ENCODE assay signal across 26 cellular contexts in genomic region chr7:80779456-80779855, GRCh38.
DNase-seq lines count a peak whose midpoint lies in the region; ATAC-seq and TF ChIP-seq lines count a peak whose summit lies in the region.
"Had no signal": no experiment of that assay in that cellular context is flagged by ENCODE, and none has a peak within 500 bp of the region (broad histone marks: within the 10 kb centered on the region; RNA-seq: fewer than 3 reads in every experiment).

No MANE protein-coding gene starts in this region.

- TF ChIP-seq RAD21 in HCT116 (IDR thresholded peaks at IDR 0.05; ENCODE audit: low read depth): no peak

- DNase-seq in HCT116 (ENCODE audit: low read depth, low spot score) (no peak), NCI-H69 (lab: John Stamatoyannopoulos, UW) (peak; percentile 85), brain microvascular endothelial cell (no peak)
- DNase-seq: activated CD4-positive, alpha-beta T cell treated with anti-CD3 and anti-CD28 coated beads, Interleukin-2, amount 50 U/mL, for 4 hours; activated CD4-positive, CD25-positive, alpha-beta regulatory T cell; activated naive CD4-positive, alpha-beta T cell treated with anti-CD3 and anti-CD28 coated beads for 36 hours; head of caudate nucleus; KBM-7; kidney; lower lobe of right lung; mucosa of descending colon; NCI-H146; NCI-H510A; nephron progenitor cell; NK-92 treated with Interleukin-12 subunit alpha and Interleukin-12 subunit beta, amount 100 ng/mL, for 24 hours; pancreas; PC-9; SJCRH30; spleen; T-cell had no signal

- POLR2A ChIA-PET in HCT116 (lab: Charles Lee): no interaction called here

- intact Hi-C loops in HCT116 (cut with micrococcal nuclease): no loop called here

- no peak overlapping the region for H3K9ac ChIP-seq in HCT116 (ENCODE audit: low read length)
- H3K9ac ChIP-seq in subcutaneous abdominal adipose tissue (ENCODE audit: low read length in 5 of 5): no peak overlapping the region

- no peaks in the 10 kb centered on the region for H3K27me3 ChIP-seq in HCT116 (ENCODE audit: insufficient read depth, low read length)
- H3K27me3 ChIP-seq in subcutaneous abdominal adipose tissue (ENCODE audit: control insufficient read depth in 5 of 5, insufficient read depth in 4 of 5, low read length in 5 of 5): no peaks in the 10 kb centered on the region
- no peaks in the 10 kb centered on the region for H3K27me3 ChIP-seq in brain microvascular endothelial cell (replicated peaks)
- H3K27me3 ChIP-seq: pancreas, right atrium auricular region, SJCRH30, spleen had no signal

- H3K4me2 ChIP-seq in HCT116 (ENCODE audit: low read length): peak overlapping the region; percentile 17
- H3K4me2 ChIP-seq: PC-9 had no signal

- peak; percentile 43; the same call in 1 of the 2 replicates for ATAC-seq in HCT116
- ATAC-seq in esophagus mucosa: peak; percentile 41
- ATAC-seq in HG03469 (IDR thresholded peaks at IDR 0.05; ENCODE audit: unreplicated experiment): no peak
- no peak for ATAC-seq in HG03097 (IDR thresholded peaks at IDR 0.05; ENCODE audit: low FRiP score, unreplicated experiment)
- ATAC-seq: GM12878, lower lobe of right lung, mucosa of descending colon, pancreas, T-cell had no signal

- no TSS peak for BruUV-seq in HCT116 (replicated peaks; lab: Mats Ljungman, UMichigan)

- peaks cover 54% of the 10 kb centered on the region in 2 experiments for H3K4me1 ChIP-seq in HCT116 (ENCODE audit: control insufficient read depth in 1 of 2, insufficient read depth in 2 of 2, low read length in 2 of 2)
- H3K4me1 ChIP-seq in subcutaneous abdominal adipose tissue (ENCODE audit: control insufficient read depth in 5 of 5, insufficient read depth in 5 of 5, low read length in 5 of 5): peaks cover 2 to 28% (median 13%) of the 10 kb centered on the region in 5 donors
- H3K4me1 ChIP-seq: pancreas had no signal

- no peak overlapping the region for H3K4me3 ChIP-seq in HCT116 (replicated peaks in 1 of 2; ENCODE audit: low read depth in 1 of 2, low read length in 2 of 2)
- no peak overlapping the region for H3K4me3 ChIP-seq in subcutaneous abdominal adipose tissue (ENCODE audit: low read depth in 1 of 5, low read length in 5 of 5)
- H3K4me3 ChIP-seq in brain microvascular endothelial cell (ENCODE audit: low read depth, low read length): no peak overlapping the region
- H3K4me3 ChIP-seq: GM12878, lower lobe of right lung, mucosa of descending colon, pancreas, PC-9, right atrium auricular region, SJCRH30, spleen had no signal

- RAD21 ChIA-PET in HCT116 (lab: Charles Lee; ENCODE audit: low non-redundant PET in 1 of 2, low total read pairs in 2 of 2, uncharacterized antibody in 2 of 2, unreplicated experiment in 2 of 2): no interaction called here

- H3K9me3 ChIP-seq in HCT116 (ENCODE audit: control insufficient read depth in 1 of 2, insufficient read depth in 1 of 2, low read depth in 1 of 2, low read length in 2 of 2): no peaks in the 10 kb centered on the region
- no peaks in the 10 kb centered on the region for H3K9me3 ChIP-seq in subcutaneous abdominal adipose tissue (ENCODE audit: control insufficient read depth in 5 of 5, low read length in 5 of 5)
- H3K9me3 ChIP-seq: lower lobe of right lung, mucosa of descending colon, pancreas, right atrium auricular region, SJCRH30 had no signal

- H3K79me2 ChIP-seq in HCT116 (ENCODE audit: insufficient read depth, low read length): no peaks in the 10 kb centered on the region

- H4K20me1 ChIP-seq in HCT116 (ENCODE audit: insufficient read depth): no peaks in the 10 kb centered on the region

- no peak for TF ChIP-seq CTCF in HCT116 (IDR thresholded peaks at IDR 0.05 in 2 of 3, conservative IDR thresholded peaks at IDR 0.05 in 1 of 3; ENCODE audit: borderline replicate concordance in 1 of 3, insufficient read depth in 1 of 3, low read depth in 2 of 3, low read length in 2 of 3)
- TF ChIP-seq CTCF in brain microvascular endothelial cell (IDR thresholded peaks at IDR 0.05; ENCODE audit: low read depth, low read length, missing control alignments): no peak

- H3K36me3 ChIP-seq in HCT116 (ENCODE audit: control insufficient read depth in 1 of 2, insufficient read depth in 2 of 2, low read length in 2 of 2) (no peaks in the 10 kb centered on the region), subcutaneous abdominal adipose tissue (ENCODE audit: control insufficient read depth in 5 of 5, insufficient read depth in 5 of 5, low read length in 5 of 5) (peaks cover 0 to 10% (median 2%) of the 10 kb centered on the region in 5 donors), brain microvascular endothelial cell (replicated peaks) (no peaks in the 10 kb centered on the region)
- H3K36me3 ChIP-seq: lower lobe of right lung, pancreas, right atrium auricular region, spleen had no signal

- no peak for TF ChIP-seq POLR2A in HCT116 (IDR thresholded peaks at IDR 0.05; ENCODE audit: borderline replicate concordance, extremely low read depth, insufficient read depth, insufficient read length)

- no peak overlapping the region for H2AFZ ChIP-seq in HCT116 (ENCODE audit: low read depth, low read length, poor library complexity, severe bottlenecking)
- H2AFZ ChIP-seq: PC-9 had no signal

- no peaks in the 10 kb centered on the region for H3K9me2 ChIP-seq in HCT116 (ENCODE audit: insufficient read depth)

- CTCF ChIA-PET in HCT116 (lab: Charles Lee): no interaction called here

- in situ Hi-C loops in brain microvascular endothelial cell (cut with HindIII; ENCODE audit: low pct_ligation_motif_present, low sequenced_read_pairs): no loop called here

- H3K27ac ChIP-seq in HCT116 (ENCODE audit: low read depth, low read length): no peak overlapping the region
- peak overlapping the region; percentile 1 for H3K27ac ChIP-seq in subcutaneous abdominal adipose tissue (ENCODE audit: low read depth, low read length)
- no peak overlapping the region for H3K27ac ChIP-seq in brain microvascular endothelial cell
- H3K27ac ChIP-seq: lower lobe of right lung, pancreas, PC-9, SJCRH30, spleen had no signal

TF ChIP-seq in HCT116, 20 proteins besides CTCF, POLR2A, EP300 and RAD21 (continues in another document):
- TF ChIP-seq FOSL1 (IDR thresholded peaks at IDR 0.05; ENCODE audit: low read depth): peak; percentile 64
- no peak for TF ChIP-seq REST (IDR thresholded peaks at IDR 0.05; ENCODE audit: low read depth)
- TF ChIP-seq TCF7L2 (IDR thresholded peaks at IDR 0.05; ENCODE audit: borderline replicate concordance, extremely low read depth, insufficient read depth, insufficient read length): no peak
- no peak for TF ChIP-seq EGR1 (IDR thresholded peaks at IDR 0.05; ENCODE audit: low read depth)
- TF ChIP-seq EZH2phosphoT487 (IDR thresholded peaks at IDR 0.05; ENCODE audit: borderline replicate concordance): no peak
- TF ChIP-seq ATF3 (IDR thresholded peaks at IDR 0.05): no peak
- no peak for TF ChIP-seq YY1 (IDR thresholded peaks at IDR 0.05; ENCODE audit: extremely low read depth, insufficient replicate concordance, low read depth, low read length)
- peak; percentile 45 for TF ChIP-seq MAX (IDR thresholded peaks at IDR 0.05)
- TF ChIP-seq SIN3A (IDR thresholded peaks at IDR 0.05; ENCODE audit: low read depth): no peak
- TF ChIP-seq SP1 (IDR thresholded peaks at IDR 0.05; ENCODE audit: low read depth): 0 out of 2 replicates have a peak, but pooled peaks have one; percentile 18
- TF ChIP-seq JUND (IDR thresholded peaks at IDR 0.05): peak; percentile 42; the same call in 1 of the 2 replicates
- TF ChIP-seq EZH2 (IDR thresholded peaks at IDR 0.05): no peak
- TF ChIP-seq ELF1 (IDR thresholded peaks at IDR 0.05; ENCODE audit: borderline replicate concordance, low read depth): no peak
- 0 out of 2 replicates have a peak, but pooled peaks have one; percentile 21 for TF ChIP-seq CBX3 (IDR thresholded peaks at IDR 0.05; ENCODE audit: low read depth)
- TF ChIP-seq ZFX (IDR thresholded peaks at IDR 0.05): no peak

Comparison
In these comparisons a context has a peak if more than half of its experiments do, and no peak if none do; other contexts are left out.
1. ATAC-seq: peak in HCT116 (single experiment) and esophagus mucosa (single experiment); none in HG03469 (single experiment) and HG03097 (single experiment).